In genomic region chr6:151430886-151431285, GRCh38 we compare ENCODE assay signal across 1 cellular context.
TF ChIP-seq lines count a peak whose summit lies in the region.

No MANE protein-coding gene starts in this region.

TF ChIP-seq in GM23338, 12 proteins besides CTCF, POLR2A, EP300 and RAD21:
- TF ChIP-seq STAT1 (IDR thresholded peaks at IDR 0.05; ENCODE audit: unreplicated experiment) = no peak
- TF ChIP-seq, protein P1, sequence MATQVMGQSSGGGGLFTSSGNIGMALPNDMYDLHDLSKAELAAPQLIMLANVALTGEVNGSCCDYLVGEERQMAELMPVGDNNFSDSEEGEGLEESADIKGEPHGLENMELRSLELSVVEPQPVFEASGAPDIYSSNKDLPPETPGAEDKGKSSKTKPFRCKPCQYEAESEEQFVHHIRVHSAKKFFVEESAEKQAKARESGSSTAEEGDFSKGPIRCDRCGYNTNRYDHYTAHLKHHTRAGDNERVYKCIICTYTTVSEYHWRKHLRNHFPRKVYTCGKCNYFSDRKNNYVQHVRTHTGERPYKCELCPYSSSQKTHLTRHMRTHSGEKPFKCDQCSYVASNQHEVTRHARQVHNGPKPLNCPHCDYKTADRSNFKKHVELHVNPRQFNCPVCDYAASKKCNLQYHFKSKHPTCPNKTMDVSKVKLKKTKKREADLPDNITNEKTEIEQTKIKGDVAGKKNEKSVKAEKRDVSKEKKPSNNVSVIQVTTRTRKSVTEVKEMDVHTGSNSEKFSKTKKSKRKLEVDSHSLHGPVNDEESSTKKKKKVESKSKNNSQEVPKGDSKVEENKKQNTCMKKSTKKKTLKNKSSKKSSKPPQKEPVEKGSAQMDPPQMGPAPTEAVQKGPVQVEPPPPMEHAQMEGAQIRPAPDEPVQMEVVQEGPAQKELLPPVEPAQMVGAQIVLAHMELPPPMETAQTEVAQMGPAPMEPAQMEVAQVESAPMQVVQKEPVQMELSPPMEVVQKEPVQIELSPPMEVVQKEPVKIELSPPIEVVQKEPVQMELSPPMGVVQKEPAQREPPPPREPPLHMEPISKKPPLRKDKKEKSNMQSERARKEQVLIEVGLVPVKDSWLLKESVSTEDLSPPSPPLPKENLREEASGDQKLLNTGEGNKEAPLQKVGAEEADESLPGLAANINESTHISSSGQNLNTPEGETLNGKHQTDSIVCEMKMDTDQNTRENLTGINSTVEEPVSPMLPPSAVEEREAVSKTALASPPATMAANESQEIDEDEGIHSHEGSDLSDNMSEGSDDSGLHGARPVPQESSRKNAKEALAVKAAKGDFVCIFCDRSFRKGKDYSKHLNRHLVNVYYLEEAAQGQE (IDR thresholded peaks at IDR 0.05; ENCODE audit: unreplicated experiment) = no peak
- no peak for TF ChIP-seq NANOG (IDR thresholded peaks at IDR 0.05; ENCODE audit: borderline replicate concordance)
- TF ChIP-seq ZNF331 (CRISPR knock-in tag; IDR thresholded peaks at IDR 0.05; ENCODE audit: low read depth) = no peak
- TF ChIP-seq EZH2 (IDR thresholded peaks at IDR 0.05; ENCODE audit: low read depth, unreplicated experiment) = no peak
- TF ChIP-seq, protein P2, sequence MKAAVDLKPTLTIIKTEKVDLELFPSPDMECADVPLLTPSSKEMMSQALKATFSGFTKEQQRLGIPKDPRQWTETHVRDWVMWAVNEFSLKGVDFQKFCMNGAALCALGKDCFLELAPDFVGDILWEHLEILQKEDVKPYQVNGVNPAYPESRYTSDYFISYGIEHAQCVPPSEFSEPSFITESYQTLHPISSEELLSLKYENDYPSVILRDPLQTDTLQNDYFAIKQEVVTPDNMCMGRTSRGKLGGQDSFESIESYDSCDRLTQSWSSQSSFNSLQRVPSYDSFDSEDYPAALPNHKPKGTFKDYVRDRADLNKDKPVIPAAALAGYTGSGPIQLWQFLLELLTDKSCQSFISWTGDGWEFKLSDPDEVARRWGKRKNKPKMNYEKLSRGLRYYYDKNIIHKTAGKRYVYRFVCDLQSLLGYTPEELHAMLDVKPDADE (IDR thresholded peaks at IDR 0.05) = no peak
- no peak for TF ChIP-seq CREB1 (CRISPR knock-in tag; IDR thresholded peaks at IDR 0.05; ENCODE audit: low read depth)
- TF ChIP-seq ZNF114 (CRISPR knock-in tag; IDR thresholded peaks at IDR 0.05) = no peak
- no peak for TF ChIP-seq POLR2AphosphoS5 (IDR thresholded peaks at IDR 0.05; ENCODE audit: low read depth)
- TF ChIP-seq EZH2phosphoT487 (IDR thresholded peaks at IDR 0.05; ENCODE audit: unreplicated experiment) = no peak
